In genomic region chr5:130836729-130837660, GRCh38 we compare ENCODE assay signal across 8 cellular contexts.
DNase-seq lines count a peak whose midpoint lies in the region; ATAC-seq and TF ChIP-seq lines count a peak whose summit lies in the region.

No MANE protein-coding gene starts in this region.

- no peak overlapping the region for H2BK15ac ChIP-seq in neuronal stem cell (ENCODE audit: low read length)

- no peak overlapping the region for H4K8ac ChIP-seq in neuronal stem cell (ENCODE audit: low read depth, low read length)

- no peaks in the 10 kb centered on the region for H3K79me1 ChIP-seq in neuronal stem cell (ENCODE audit: low read depth, low read length)

- no peaks in the 10 kb centered on the region for H3K9me3 ChIP-seq in Loucy (ENCODE audit: insufficient read depth, low read depth, low read length)
- no peaks in the 10 kb centered on the region for H3K9me3 ChIP-seq in breast epithelium
- H3K9me3 ChIP-seq in neuronal stem cell (replicated peaks in 1 of 2; ENCODE audit: control insufficient read depth in 2 of 2, insufficient read depth in 1 of 2, low read depth in 1 of 2, low read length in 2 of 2) = no peaks in the 10 kb centered on the region

- no peaks in the 10 kb centered on the region for H3K4me1 ChIP-seq in Loucy (ENCODE audit: insufficient read depth, low read length, poor library complexity, severe bottlenecking)
- H3K4me1 ChIP-seq in breast epithelium = no peaks in the 10 kb centered on the region
- H3K4me1 ChIP-seq in neuronal stem cell (ENCODE audit: control insufficient read depth in 2 of 2, insufficient read depth in 1 of 2, low read depth in 1 of 2, low read length in 2 of 2) = no peaks in the 10 kb centered on the region

- no peak overlapping the region for H2BK12ac ChIP-seq in neuronal stem cell (ENCODE audit: low read length)

- H3K27ac ChIP-seq in breast epithelium (no peak overlapping the region), neuronal stem cell (replicated peaks; ENCODE audit: low read length) (no peak overlapping the region)

- H3K79me2 ChIP-seq in Loucy (ENCODE audit: insufficient read depth, low read length) = no peaks in the 10 kb centered on the region

- H2AK5ac ChIP-seq in neuronal stem cell (ENCODE audit: low read depth, low read length) = no peak overlapping the region

- no peak for TF ChIP-seq CTCF in GM12865 (IDR thresholded peaks at IDR 0.05; ENCODE audit: insufficient read depth, low read depth, low read length, missing control alignments)
- no peak for TF ChIP-seq CTCF in Loucy (conservative IDR thresholded peaks at IDR 0.05; ENCODE audit: low read length)
- TF ChIP-seq CTCF in breast epithelium (IDR thresholded peaks at IDR 0.05) = no peak

- H2AFZ ChIP-seq in Loucy (ENCODE audit: low read length) (peak overlapping the region; percentile 83), neuronal stem cell (ENCODE audit: low read length) (peak overlapping the region; percentile 69)

- H3K4me3 ChIP-seq in GM12865 (ENCODE audit: low read depth, low read length) = peak overlapping the region; percentile 49
- peak overlapping the region; percentile 59 for H3K4me3 ChIP-seq in Loucy (ENCODE audit: low read length, poor library complexity, severe bottlenecking)
- peak overlapping the region; percentile 29 to 61 (median 37) for H3K4me3 ChIP-seq in breast epithelium
- no peak overlapping the region for H3K4me3 ChIP-seq in neuronal stem cell (ENCODE audit: low read length in 2 of 2)

- peak overlapping the region; percentile 72 for H3K4me2 ChIP-seq in Loucy (ENCODE audit: low read depth, low read length, poor library complexity, severe bottlenecking)
- no peak overlapping the region for H3K4me2 ChIP-seq in neuronal stem cell (ENCODE audit: insufficient read depth, low read length, poor library complexity, severe bottlenecking)

- H3K23ac ChIP-seq in neuronal stem cell (ENCODE audit: low read depth, low read length, poor library complexity) = no peak overlapping the region

- no peak overlapping the region for H3K4ac ChIP-seq in neuronal stem cell (ENCODE audit: low read length)

- TF ChIP-seq POLR2A in breast epithelium (IDR thresholded peaks at IDR 0.05) = no peak

- no peaks in the 10 kb centered on the region for H3K27me3 ChIP-seq in Loucy (ENCODE audit: insufficient read depth, low read length, poor library complexity, severe bottlenecking)
- H3K27me3 ChIP-seq in breast epithelium = no peaks in the 10 kb centered on the region
- no peaks in the 10 kb centered on the region for H3K27me3 ChIP-seq in neuronal stem cell (ENCODE audit: control insufficient read depth in 3 of 3, insufficient read depth in 3 of 3, low read depth in 1 of 3, low read length in 3 of 3)

- H4K20me1 ChIP-seq in Loucy (ENCODE audit: insufficient read depth, low read length, poor library complexity, severe bottlenecking) = no peaks in the 10 kb centered on the region

- no peak overlapping the region for H2BK120ac ChIP-seq in neuronal stem cell (ENCODE audit: low read depth, low read length)

- no peak overlapping the region for H3K18ac ChIP-seq in neuronal stem cell (ENCODE audit: low read length)

- no peaks in the 10 kb centered on the region for H3F3A ChIP-seq in Loucy (ENCODE audit: low read depth)

- H3K9ac ChIP-seq in Loucy (ENCODE audit: low read depth, low read length, poor library complexity, severe bottlenecking) (peak overlapping the region; percentile 37), neuronal stem cell (ENCODE audit: low read depth, low read length, poor library complexity) (no peak overlapping the region)

- DNase-seq in GM12865 (ENCODE audit: low read depth) = peak; percentile 23
- no peak for DNase-seq in breast epithelium (ENCODE audit: low spot score in 2 of 2)
- DNase-seq in neuronal stem cell (ENCODE audit: low spot score) = no peak
- no peak for DNase-seq in NCI-H226
- no peak for DNase-seq in activated gamma-delta T cell (lab: John Stamatoyannopoulos, UW)
- DNase-seq in NCI-H526 (lab: John Stamatoyannopoulos, UW) = no peak

- H2BK5ac ChIP-seq in neuronal stem cell (ENCODE audit: low read length) = no peak overlapping the region

- WGBS in neuronal stem cell (ENCODE audit: extremely low coverage in 2 of 2, insufficient read length in 2 of 2, insufficient replicate concordance in 1 of 2), 2 donors = no CpG with 5 or more reads among the region's 6 CpGs

- intact Hi-C loops in breast epithelium (cut with DNase I; ENCODE audit: low total_unique reads) = no loop called here

- no peaks in the 10 kb centered on the region for H3K36me3 ChIP-seq in Loucy (ENCODE audit: insufficient read depth, low read length)
- H3K36me3 ChIP-seq in breast epithelium = no peaks in the 10 kb centered on the region
- no peaks in the 10 kb centered on the region for H3K36me3 ChIP-seq in neuronal stem cell (replicated peaks in 1 of 2; ENCODE audit: control insufficient read depth in 2 of 2, insufficient read depth in 2 of 2, low read length in 2 of 2)

- no peak overlapping the region for H4K91ac ChIP-seq in neuronal stem cell (ENCODE audit: low read depth, low read length, poor library complexity)

- H3K9me2 ChIP-seq in Loucy (replicated peaks; ENCODE audit: low read depth, low read length) = no peaks in the 10 kb centered on the region

- ATAC-seq in GM21528 (IDR thresholded peaks at IDR 0.05; ENCODE audit: low FRiP score, unreplicated experiment) = peak; percentile 75

- H3K14ac ChIP-seq in neuronal stem cell (ENCODE audit: low read length) = no peak overlapping the region

Comparison
In these comparisons a context has a peak if more than half of its experiments do, and no peak if none do; other contexts are left out.
1. H3K4me3 ChIP-seq: peak in GM12865 (single experiment), Loucy (single experiment) and breast epithelium (3 of 3); none in neuronal stem cell (0 of 2).